15 cellular contexts compared by ENCODE assay signal in genomic region chr3:126811530-126811929, GRCh38.
DNase-seq lines count a peak whose midpoint lies in the region; ATAC-seq and TF ChIP-seq lines count a peak whose summit lies in the region.
"Had no signal": no experiment of that assay in that cellular context is flagged by ENCODE, and none has a peak within 500 bp of the region (broad histone marks: within the 10 kb centered on the region; RNA-seq: fewer than 3 reads in every experiment).

No MANE protein-coding gene starts in this region.

- H3K4me3 ChIP-seq in SK-N-SH (ENCODE audit: low read depth in 2 of 2, low read length in 1 of 2) = no peak overlapping the region
- H3K4me3 ChIP-seq in MG63 = no peak overlapping the region
- no peak overlapping the region for H3K4me3 ChIP-seq in fibroblast of lung (replicated peaks in 1 of 4; ENCODE audit: control extremely low read depth in 1 of 4, insufficient read depth in 1 of 4, low read depth in 3 of 4, low read length in 4 of 4)
- H3K4me3 ChIP-seq: left lung, right lobe of liver, transverse colon had no signal

- H3K9me2 ChIP-seq in SK-N-SH = no peaks in the 10 kb centered on the region

- H4K20me1 ChIP-seq in SK-N-SH (ENCODE audit: insufficient read depth) = no peaks in the 10 kb centered on the region
- H4K20me1 ChIP-seq in fibroblast of lung (ENCODE audit: control insufficient read depth, extremely low read depth, insufficient read depth, low read length) = no peaks in the 10 kb centered on the region

- DNase-seq in SK-N-SH = no peak
- DNase-seq in MG63 = peak; percentile 27
- DNase-seq in fibroblast of lung (ENCODE audit: low read depth in 2 of 2) = peak; percentile 20 to 49
- DNase-seq in myocyte (ENCODE audit: low read depth) = peak; percentile 62
- DNase-seq in NCI-H2171 (lab: John Stamatoyannopoulos, UW) = no peak
- DNase-seq in NK-92 treated with Interleukin-12 subunit alpha and Interleukin-12 subunit beta, amount 100 ng/mL, for 24 hours (lab: John Stamatoyannopoulos, UW) = no peak
- DNase-seq: effector CD8-positive, alpha-beta T cell; left lung; NCI-H187 treated with DMSO at 0.1 percent for 48 hours; right lobe of liver; T-helper 17 cell; transverse colon had no signal

- CTCF ChIA-PET in SK-N-SH (lab: Yijun Ruan, JAX) = interaction anchor here (1.0 to 1.1 kb wide), 2 partner anchors 19 to 24 kb away, joined by 3 read pairs; no protein-coding TSS in a partner anchor

- TF ChIP-seq EP300 in SK-N-SH (IDR thresholded peaks at IDR 0.05; ENCODE audit: borderline replicate concordance in 1 of 2, low read depth in 1 of 2, low read length in 1 of 2) = no peak

- H3F3A ChIP-seq in SK-N-SH (replicated peaks; ENCODE audit: insufficient read depth) = no peaks in the 10 kb centered on the region

- no peaks in the 10 kb centered on the region for H3K27me3 ChIP-seq in SK-N-SH (ENCODE audit: insufficient read depth)
- H3K27me3 ChIP-seq in MG63 = no peaks in the 10 kb centered on the region
- no peaks in the 10 kb centered on the region for H3K27me3 ChIP-seq in fibroblast of lung (ENCODE audit: control insufficient read depth, insufficient read depth, low read length)
- H3K27me3 ChIP-seq: left lung, right lobe of liver, transverse colon had no signal

- H3K27ac ChIP-seq in SK-N-SH (ENCODE audit: low read depth in 2 of 2, low read length in 1 of 2) = no peak overlapping the region
- no peak overlapping the region for H3K27ac ChIP-seq in fibroblast of lung (ENCODE audit: insufficient read depth, low read length)
- H3K27ac ChIP-seq: 22Rv1, left lung, right lobe of liver, transverse colon had no signal

- H3K4me2 ChIP-seq in SK-N-SH = no peak overlapping the region
- H3K4me2 ChIP-seq in fibroblast of lung (ENCODE audit: extremely low read depth, insufficient read depth, low read length) = no peak overlapping the region

- WGBS in SK-N-SH (ENCODE audit: low lambda C conversion rate) = 100% methylated on average over 1 of the region's 1 CpG

- no peak overlapping the region for H2AFZ ChIP-seq in SK-N-SH (ENCODE audit: low read depth)
- no peak overlapping the region for H2AFZ ChIP-seq in fibroblast of lung (ENCODE audit: low read length)

- peak; percentile 70 for ATAC-seq in SK-N-SH treated with all-trans-retinoic acid at 6 μM for 48 hours
- ATAC-seq in HG02884 (IDR thresholded peaks at IDR 0.05; ENCODE audit: unreplicated experiment) = no peak
- ATAC-seq: left lung, right lobe of liver, T-helper 17 cell had no signal

- POLR2A ChIA-PET in SK-N-SH (lab: Yijun Ruan, JAX) = no interaction called here

- H3K9me3 ChIP-seq in SK-N-SH (no peaks in the 10 kb centered on the region), MG63 (no peaks in the 10 kb centered on the region), fibroblast of lung (ENCODE audit: control insufficient read depth, insufficient read depth, low read depth, low read length) (no peaks in the 10 kb centered on the region)
- H3K9me3 ChIP-seq: left lung, right lobe of liver, transverse colon had no signal

- H3K9ac ChIP-seq in SK-N-SH (no peak overlapping the region), fibroblast of lung (ENCODE audit: insufficient read depth, low read length) (no peak overlapping the region)

- no peak for TF ChIP-seq RAD21 in SK-N-SH (IDR thresholded peaks at IDR 0.05; ENCODE audit: low read length)

- H3K36me3 ChIP-seq in SK-N-SH (replicated peaks in 1 of 2; ENCODE audit: control insufficient read depth in 1 of 2, insufficient read depth in 2 of 2, low read length in 1 of 2) (peaks cover 0 to 2% of the 10 kb centered on the region in 2 experiments), MG63 (no peaks in the 10 kb centered on the region), fibroblast of lung (ENCODE audit: control insufficient read depth, insufficient read depth, low read length) (no peaks in the 10 kb centered on the region)
- H3K36me3 ChIP-seq: left lung, right lobe of liver, transverse colon had no signal

- H3K4me1 ChIP-seq in SK-N-SH (ENCODE audit: control insufficient read depth in 1 of 2, insufficient read depth in 2 of 2, low read depth in 1 of 2, low read length in 1 of 2) = peaks cover 0 to 10% of the 10 kb centered on the region in 2 experiments; a peak in 1 of 4 replicates
- no peaks in the 10 kb centered on the region for H3K4me1 ChIP-seq in fibroblast of lung (ENCODE audit: control insufficient read depth, extremely low read depth, insufficient read depth, low read length)
- H3K4me1 ChIP-seq: left lung, right lobe of liver, transverse colon had no signal

- TF ChIP-seq CTCF in SK-N-SH (IDR thresholded peaks at IDR 0.05) (no peak), fibroblast of lung (conservative IDR thresholded peaks at IDR 0.05 in 1 of 2, IDR thresholded peaks at IDR 0.05 in 1 of 2; ENCODE audit: low read depth in 1 of 2, low read length in 2 of 2) (no peak)

- H3K79me2 ChIP-seq in SK-N-SH (ENCODE audit: insufficient read depth) = no peaks in the 10 kb centered on the region
- no peaks in the 10 kb centered on the region for H3K79me2 ChIP-seq in fibroblast of lung (ENCODE audit: control insufficient read depth, insufficient read depth, low read length)

TF ChIP-seq in SK-N-SH treated with all-trans-retinoic acid at 6 μM for 48 hours, 23 proteins besides CTCF, POLR2A, EP300 and RAD21:
- TF ChIP-seq ZNF8 (CRISPR knock-in tag; IDR thresholded peaks at IDR 0.05) (no peak), ZC3H10 (CRISPR knock-in tag; IDR thresholded peaks at IDR 0.05) (no peak), RARB (CRISPR knock-in tag; IDR thresholded peaks at IDR 0.05) (no peak), ISL1 (CRISPR knock-in tag; IDR thresholded peaks at IDR 0.05) (no peak), ZNF565 (CRISPR knock-in tag; conservative IDR thresholded peaks at IDR 0.05; ENCODE audit: low read depth) (no peak), ZNF70 (CRISPR knock-in tag; IDR thresholded peaks at IDR 0.05) (no peak), GLIS3 (CRISPR knock-in tag; IDR thresholded peaks at IDR 0.05) (no peak), ZFP30 (CRISPR knock-in tag; IDR thresholded peaks at IDR 0.05) (no peak)
TF ChIP-seq in SK-N-SH treated with all-trans-retinoic acid at 6 μM for 48 hours: peak in this region for 0.

TF ChIP-seq in SK-N-SH, 30 proteins besides CTCF, POLR2A, EP300 and RAD21:
- TF ChIP-seq GATA2 (CRISPR knock-in tag; IDR thresholded peaks at IDR 0.05) (no peak), EZH2phosphoT487 (IDR thresholded peaks at IDR 0.05; ENCODE audit: borderline replicate concordance, low read depth) (no peak), MEF2A (IDR thresholded peaks at IDR 0.05; ENCODE audit: borderline replicate concordance, low read depth) (no peak), USF1 (IDR thresholded peaks at IDR 0.05; ENCODE audit: borderline replicate concordance, low read depth) (no peak), YY1 (IDR thresholded peaks at IDR 0.05; ENCODE audit: low read depth) (no peak), ELF1 (IDR thresholded peaks at IDR 0.05) (no peak), FOXJ3 (CRISPR knock-in tag; IDR thresholded peaks at IDR 0.05) (no peak), RFX5 (IDR thresholded peaks at IDR 0.05; ENCODE audit: low read length) (no peak), REST (IDR thresholded peaks at IDR 0.05; ENCODE audit: low read depth, low read length) (no peak), GABPA (IDR thresholded peaks at IDR 0.05; ENCODE audit: low read depth) (no peak), RCOR1 (IDR thresholded peaks at IDR 0.05; ENCODE audit: low read length) (no peak), POLR2AphosphoS5 (IDR thresholded peaks at IDR 0.05; ENCODE audit: low read depth, low read length) (no peak), JUND (IDR thresholded peaks at IDR 0.05) (no peak)

Comparison
In these comparisons a context has a peak if more than half of its experiments do, and no peak if none do; other contexts are left out.
1. DNase-seq: peak in MG63 (single experiment), fibroblast of lung (2 of 2) and myocyte (single experiment); none in SK-N-SH (single experiment), NCI-H2171 (single experiment) and NK-92 treated with Interleukin-12 subunit alpha and Interleukin-12 subunit beta, amount 100 ng/mL, for 24 hours (single experiment).